Comparison of ENCODE assay signal across 1 cellular context in genomic region chr20:38926142-38926933, GRCh38.
A peak's percentile ranks its signal among the peaks of the same experiment; 100 is the strongest.
TF ChIP-seq lines count a peak whose summit lies in the region.

FAM83D (plus strand) TSS chr20:38926417; CDS start chr20:38926443, 26 bp downstream.

TF ChIP-seq in HepG2, 621 proteins besides CTCF, POLR2A, EP300 and RAD21 (continued from another document and continues in another):
- TF ChIP-seq TFDP1 (CRISPR knock-in tag; IDR thresholded peaks at IDR 0.05; ENCODE audit: borderline replicate concordance) (peak; percentile 96), ZBTB10 (CRISPR knock-in tag; IDR thresholded peaks at IDR 0.05; ENCODE audit: borderline replicate concordance) (peak; percentile 67), ZNF766 (CRISPR knock-in tag; IDR thresholded peaks at IDR 0.05; ENCODE audit: borderline replicate concordance) (peak; percentile 86; the same call in 1 of the 2 replicates), NFE2L1 (CRISPR knock-in tag; IDR thresholded peaks at IDR 0.05; ENCODE audit: borderline replicate concordance) (0 out of 2 replicates have a peak, but pooled peaks have one; percentile 47), KMT2A (CRISPR knock-in tag; IDR thresholded peaks at IDR 0.05) (peak; percentile 99), HDAC1 (CRISPR knock-in tag; IDR thresholded peaks at IDR 0.05) (peak; percentile 100), NR1H2 (CRISPR knock-in tag; IDR thresholded peaks at IDR 0.05; ENCODE audit: borderline replicate concordance, low read depth) (peak; percentile 87), ZNF549 (CRISPR knock-in tag; IDR thresholded peaks at IDR 0.05) (0 out of 2 replicates have a peak, but pooled peaks have one; percentile 19), KLF11 (CRISPR knock-in tag; IDR thresholded peaks at IDR 0.05) (peak; percentile 59), SATB2 (CRISPR knock-in tag; IDR thresholded peaks at IDR 0.05) (peak; percentile 40), TP53 (CRISPR knock-in tag; conservative IDR thresholded peaks at IDR 0.05) (no peak; the same call in 1 of the 2 replicates), CEBPB (IDR thresholded peaks at IDR 0.05; ENCODE audit: borderline replicate concordance, low read depth, low read length) (no peak), PBX2 (CRISPR knock-in tag; IDR thresholded peaks at IDR 0.05) (no peak), NFE2L2 (IDR thresholded peaks at IDR 0.05; ENCODE audit: low read length) (no peak), ATF5 (CRISPR knock-in tag; IDR thresholded peaks at IDR 0.05; ENCODE audit: low read depth) (0 out of 2 replicates have a peak, but pooled peaks have one; percentile 83), CHCHD3 (CRISPR knock-in tag; IDR thresholded peaks at IDR 0.05) (peak; percentile 95; the same call in 1 of the 2 replicates), SALL2 (CRISPR knock-in tag; IDR thresholded peaks at IDR 0.05) (peak; percentile 62), ZEB1 (IDR thresholded peaks at IDR 0.05; ENCODE audit: insufficient replicate concordance, low read depth) (peak; percentile 80), THAP9 (CRISPR knock-in tag; IDR thresholded peaks at IDR 0.05; ENCODE audit: borderline replicate concordance) (peak; percentile 95), ZNF567 (CRISPR knock-in tag; IDR thresholded peaks at IDR 0.05; ENCODE audit: borderline replicate concordance) (peak; percentile 98; the same call in 1 of the 2 replicates), ZBTB38 (CRISPR knock-in tag; IDR thresholded peaks at IDR 0.05) (peak; percentile 93), ZNF576 (CRISPR knock-in tag; IDR thresholded peaks at IDR 0.05) (peak; percentile 91; the same call in 1 of the 2 replicates), MXD4 (CRISPR knock-in tag; IDR thresholded peaks at IDR 0.05) (peak; percentile 99), SP4 (CRISPR knock-in tag; IDR thresholded peaks at IDR 0.05) (peak; percentile 99), ZFP36L1 (CRISPR knock-in tag; IDR thresholded peaks at IDR 0.05) (peak; percentile 92), ZNF598 (CRISPR knock-in tag; IDR thresholded peaks at IDR 0.05; ENCODE audit: borderline replicate concordance) (peak; percentile 86), NONO (IDR thresholded peaks at IDR 0.05) (no peak), NONO (CRISPR knock-in tag; conservative IDR thresholded peaks at IDR 0.05) (peak; percentile 97), RARA (CRISPR knock-in tag; IDR thresholded peaks at IDR 0.05) (no peak), ZNF225 (CRISPR knock-in tag; IDR thresholded peaks at IDR 0.05) (peak; percentile 67), THYN1 (CRISPR knock-in tag; IDR thresholded peaks at IDR 0.05; ENCODE audit: borderline replicate concordance, low read depth) (peak; percentile 99), ESRRA (CRISPR knock-in tag; IDR thresholded peaks at IDR 0.05; ENCODE audit: low read depth) (no peak; the same call in 1 of the 2 replicates), ZNF703 (CRISPR knock-in tag; IDR thresholded peaks at IDR 0.05; ENCODE audit: borderline replicate concordance) (peak; percentile 77; the same call in 1 of the 2 replicates), STAT6 (CRISPR knock-in tag; IDR thresholded peaks at IDR 0.05; ENCODE audit: borderline replicate concordance) (peak; percentile 82; the same call in 1 of the 2 replicates), DNMT3B (CRISPR knock-in tag; conservative IDR thresholded peaks at IDR 0.05) (peak; percentile 54; the same call in 1 of the 2 replicates), ZNF670 (CRISPR knock-in tag; IDR thresholded peaks at IDR 0.05; ENCODE audit: borderline replicate concordance) (peak; percentile 84; the same call in 1 of the 2 replicates), ZSCAN9 (CRISPR knock-in tag; IDR thresholded peaks at IDR 0.05; ENCODE audit: borderline replicate concordance) (peak; percentile 80; the same call in 1 of the 2 replicates)
- TF ChIP-seq, protein P1, sequence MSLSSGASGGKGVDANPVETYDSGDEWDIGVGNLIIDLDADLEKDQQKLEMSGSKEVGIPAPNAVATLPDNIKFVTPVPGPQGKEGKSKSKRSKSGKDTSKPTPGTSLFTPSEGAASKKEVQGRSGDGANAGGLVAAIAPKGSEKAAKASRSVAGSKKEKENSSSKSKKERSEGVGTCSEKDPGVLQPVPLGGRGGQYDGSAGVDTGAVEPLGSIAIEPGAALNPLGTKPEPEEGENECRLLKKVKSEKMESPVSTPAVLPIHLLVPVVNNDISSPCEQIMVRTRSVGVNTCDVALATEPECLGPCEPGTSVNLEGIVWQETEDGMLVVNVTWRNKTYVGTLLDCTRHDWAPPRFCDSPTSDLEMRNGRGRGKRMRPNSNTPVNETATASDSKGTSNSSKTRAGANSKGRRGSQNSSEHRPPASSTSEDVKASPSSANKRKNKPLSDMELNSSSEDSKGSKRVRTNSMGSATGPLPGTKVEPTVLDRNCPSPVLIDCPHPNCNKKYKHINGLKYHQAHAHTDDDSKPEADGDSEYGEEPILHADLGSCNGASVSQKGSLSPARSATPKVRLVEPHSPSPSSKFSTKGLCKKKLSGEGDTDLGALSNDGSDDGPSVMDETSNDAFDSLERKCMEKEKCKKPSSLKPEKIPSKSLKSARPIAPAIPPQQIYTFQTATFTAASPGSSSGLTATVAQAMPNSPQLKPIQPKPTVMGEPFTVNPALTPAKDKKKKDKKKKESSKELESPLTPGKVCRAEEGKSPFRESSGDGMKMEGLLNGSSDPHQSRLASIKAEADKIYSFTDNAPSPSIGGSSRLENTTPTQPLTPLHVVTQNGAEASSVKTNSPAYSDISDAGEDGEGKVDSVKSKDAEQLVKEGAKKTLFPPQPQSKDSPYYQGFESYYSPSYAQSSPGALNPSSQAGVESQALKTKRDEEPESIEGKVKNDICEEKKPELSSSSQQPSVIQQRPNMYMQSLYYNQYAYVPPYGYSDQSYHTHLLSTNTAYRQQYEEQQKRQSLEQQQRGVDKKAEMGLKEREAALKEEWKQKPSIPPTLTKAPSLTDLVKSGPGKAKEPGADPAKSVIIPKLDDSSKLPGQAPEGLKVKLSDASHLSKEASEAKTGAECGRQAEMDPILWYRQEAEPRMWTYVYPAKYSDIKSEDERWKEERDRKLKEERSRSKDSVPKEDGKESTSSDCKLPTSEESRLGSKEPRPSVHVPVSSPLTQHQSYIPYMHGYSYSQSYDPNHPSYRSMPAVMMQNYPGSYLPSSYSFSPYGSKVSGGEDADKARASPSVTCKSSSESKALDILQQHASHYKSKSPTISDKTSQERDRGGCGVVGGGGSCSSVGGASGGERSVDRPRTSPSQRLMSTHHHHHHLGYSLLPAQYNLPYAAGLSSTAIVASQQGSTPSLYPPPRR (CRISPR knock-in tag; IDR thresholded peaks at IDR 0.05; ENCODE audit: borderline replicate concordance) = peak; percentile 67; the same call in 1 of the 2 replicates
- TF ChIP-seq, protein P2, sequence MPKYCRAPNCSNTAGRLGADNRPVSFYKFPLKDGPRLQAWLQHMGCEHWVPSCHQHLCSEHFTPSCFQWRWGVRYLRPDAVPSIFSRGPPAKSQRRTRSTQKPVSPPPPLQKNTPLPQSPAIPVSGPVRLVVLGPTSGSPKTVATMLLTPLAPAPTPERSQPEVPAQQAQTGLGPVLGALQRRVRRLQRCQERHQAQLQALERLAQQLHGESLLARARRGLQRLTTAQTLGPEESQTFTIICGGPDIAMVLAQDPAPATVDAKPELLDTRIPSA (CRISPR knock-in tag; IDR thresholded peaks at IDR 0.05; ENCODE audit: borderline replicate concordance) = peak; percentile 95
- TF ChIP-seq, protein P3, sequence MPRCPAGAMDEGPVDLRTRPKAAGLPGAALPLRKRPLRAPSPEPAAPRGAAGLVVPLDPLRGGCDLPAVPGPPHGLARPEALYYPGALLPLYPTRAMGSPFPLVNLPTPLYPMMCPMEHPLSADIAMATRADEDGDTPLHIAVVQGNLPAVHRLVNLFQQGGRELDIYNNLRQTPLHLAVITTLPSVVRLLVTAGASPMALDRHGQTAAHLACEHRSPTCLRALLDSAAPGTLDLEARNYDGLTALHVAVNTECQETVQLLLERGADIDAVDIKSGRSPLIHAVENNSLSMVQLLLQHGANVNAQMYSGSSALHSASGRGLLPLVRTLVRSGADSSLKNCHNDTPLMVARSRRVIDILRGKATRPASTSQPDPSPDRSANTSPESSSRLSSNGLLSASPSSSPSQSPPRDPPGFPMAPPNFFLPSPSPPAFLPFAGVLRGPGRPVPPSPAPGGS (CRISPR knock-in tag; IDR thresholded peaks at IDR 0.05) = peak; percentile 94
- TF ChIP-seq, protein P4, sequence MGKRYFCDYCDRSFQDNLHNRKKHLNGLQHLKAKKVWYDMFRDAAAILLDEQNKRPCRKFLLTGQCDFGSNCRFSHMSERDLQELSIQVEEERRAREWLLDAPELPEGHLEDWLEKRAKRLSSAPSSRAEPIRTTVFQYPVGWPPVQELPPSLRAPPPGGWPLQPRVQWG (CRISPR knock-in tag; IDR thresholded peaks at IDR 0.05; ENCODE audit: borderline replicate concordance, low read depth) = no peak
